ENCODE assay signal across 9 cellular contexts in the genomic region with DNA sequence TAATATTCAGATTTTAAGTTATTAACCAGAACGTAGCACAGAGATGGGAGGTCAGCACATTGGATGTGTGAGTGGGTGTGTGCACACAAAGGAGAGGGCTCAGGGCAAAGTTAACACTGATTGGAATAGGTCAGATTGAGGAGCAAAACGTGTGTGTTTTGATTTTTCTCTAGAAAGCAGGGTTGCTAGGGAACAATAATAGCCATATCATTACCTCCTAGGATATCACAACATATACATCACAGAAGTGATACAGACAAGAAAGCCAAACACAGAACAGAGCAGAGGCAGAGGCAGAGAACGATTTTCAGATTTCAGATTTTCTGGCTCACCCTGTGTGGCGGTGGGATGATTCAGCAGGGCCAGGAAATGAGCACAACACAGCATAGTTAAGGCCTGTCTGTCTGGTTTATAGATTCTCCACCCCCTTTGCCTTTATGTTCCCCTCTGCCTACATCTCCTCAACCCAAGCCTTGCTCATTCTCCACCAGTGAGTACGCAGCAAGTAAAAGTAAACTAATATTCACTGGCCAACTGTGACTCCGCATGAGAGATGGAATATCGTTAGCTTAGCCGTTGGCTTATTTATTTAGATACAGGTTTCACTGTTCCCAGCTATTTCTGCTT.
DNase-seq lines count a peak whose midpoint lies in the region; ATAC-seq and TF ChIP-seq lines count a peak whose summit lies in the region.
"Had no signal": no experiment of that assay in that cellular context is flagged by ENCODE, and none has a peak within 500 bp of the region (broad histone marks: within the 10 kb centered on the region; RNA-seq: fewer than 3 reads in every experiment).

No MANE protein-coding gene starts in this region.

- H3K4me1 Mint-ChIP-seq in nephron: peaks cover 26% of the 10 kb centered on the region
- H3K4me1 Mint-ChIP-seq: activated B cell treated with CpG ODN at 0.5 μM for 24 hours had no signal

- in situ Hi-C loops in brain microvascular endothelial cell (cut with HindIII; ENCODE audit: low pct_ligation_motif_present, low sequenced_read_pairs): no loop called here

- H3K36me3 Mint-ChIP-seq in nephron (ENCODE audit: low read depth): no peaks in the 10 kb centered on the region

- H3K36me3 ChIP-seq in brain microvascular endothelial cell (replicated peaks): no peaks in the 10 kb centered on the region
- H3K36me3 ChIP-seq in aorta (ENCODE audit: control insufficient read depth in 1 of 2, insufficient read depth in 2 of 2, low read length in 1 of 2): no peaks in the 10 kb centered on the region

- TF ChIP-seq CTCF in brain microvascular endothelial cell (IDR thresholded peaks at IDR 0.05; ENCODE audit: low read depth, low read length, missing control alignments): no peak
- TF ChIP-seq CTCF in nephron (IDR thresholded peaks at IDR 0.05; ENCODE audit: unreplicated experiment in 3 of 3): no peak

- peak; percentile 4 for DNase-seq in CD1c-positive myeloid dendritic cell (ENCODE audit: extremely low spot score)
- DNase-seq in HT-29 (ENCODE audit: low spot score): peak; percentile 70
- DNase-seq in brain microvascular endothelial cell: peak; percentile 94
- DNase-seq in GM19238 (ENCODE audit: insufficient read length, low spot score): no peak
- no peak for DNase-seq in activated gamma-delta T cell (lab: John Stamatoyannopoulos, UW)
- DNase-seq in aorta: no peak
- DNase-seq in NCI-H82 (lab: John Stamatoyannopoulos, UW): no peak
- DNase-seq: activated B cell treated with CpG ODN at 0.5 μM for 24 hours had no signal

- H3K9me3 Mint-ChIP-seq in nephron: no peaks in the 10 kb centered on the region
- H3K9me3 Mint-ChIP-seq: activated B cell treated with CpG ODN at 0.5 μM for 24 hours had no signal

- no peak overlapping the region for H3K4me3 Mint-ChIP-seq in nephron
- H3K4me3 Mint-ChIP-seq: activated B cell treated with CpG ODN at 0.5 μM for 24 hours had no signal

- H3K9me3 ChIP-seq in aorta (ENCODE audit: control insufficient read depth, low read length): no peaks in the 10 kb centered on the region

- H3K27ac ChIP-seq in brain microvascular endothelial cell: peak overlapping the region; percentile 92
- H3K27ac ChIP-seq in aorta (ENCODE audit: low read depth in 1 of 2, low read length in 2 of 2): no peak overlapping the region

- intact Hi-C loops in aorta (cut with DNase I): no loop called here

- WGBS in aorta, 2 donors: 71 to 75% methylated on average over 8 of the region's 8 CpGs

- peaks cover 6% of the 10 kb centered on the region for H3K27me3 Mint-ChIP-seq in nephron (ENCODE audit: low read depth)

- H3K4me3 ChIP-seq in brain microvascular endothelial cell (ENCODE audit: low read depth, low read length) (no peak overlapping the region), aorta (ENCODE audit: low read length in 2 of 2) (no peak overlapping the region)

- H3K27me3 ChIP-seq in brain microvascular endothelial cell (replicated peaks) (no peaks in the 10 kb centered on the region), aorta (ENCODE audit: control insufficient read depth in 1 of 2, insufficient read depth in 2 of 2, low read length in 1 of 2) (no peaks in the 10 kb centered on the region)

- H3K27ac Mint-ChIP-seq in nephron: peak overlapping the region; percentile 11 to 84 (median 64)
- H3K27ac Mint-ChIP-seq: activated B cell treated with CpG ODN at 0.5 μM for 24 hours had no signal

- ATAC-seq in aorta (ENCODE audit: low FRiP score): no peak

- H3K4me1 ChIP-seq in aorta (ENCODE audit: control insufficient read depth in 1 of 2, insufficient read depth in 2 of 2, low read length in 2 of 2): peaks cover 0 to 2% of the 10 kb centered on the region in 2 donors

Comparison
In these comparisons a context has a peak if more than half of its experiments do, and no peak if none do; other contexts are left out.
1. DNase-seq: peak in CD1c-positive myeloid dendritic cell (single experiment), HT-29 (single experiment) and brain microvascular endothelial cell (single experiment); none in GM19238 (single experiment), activated gamma-delta T cell (single experiment), aorta (0 of 2) and NCI-H82 (single experiment).